9 cellular contexts compared by ENCODE assay signal in the genomic region with DNA sequence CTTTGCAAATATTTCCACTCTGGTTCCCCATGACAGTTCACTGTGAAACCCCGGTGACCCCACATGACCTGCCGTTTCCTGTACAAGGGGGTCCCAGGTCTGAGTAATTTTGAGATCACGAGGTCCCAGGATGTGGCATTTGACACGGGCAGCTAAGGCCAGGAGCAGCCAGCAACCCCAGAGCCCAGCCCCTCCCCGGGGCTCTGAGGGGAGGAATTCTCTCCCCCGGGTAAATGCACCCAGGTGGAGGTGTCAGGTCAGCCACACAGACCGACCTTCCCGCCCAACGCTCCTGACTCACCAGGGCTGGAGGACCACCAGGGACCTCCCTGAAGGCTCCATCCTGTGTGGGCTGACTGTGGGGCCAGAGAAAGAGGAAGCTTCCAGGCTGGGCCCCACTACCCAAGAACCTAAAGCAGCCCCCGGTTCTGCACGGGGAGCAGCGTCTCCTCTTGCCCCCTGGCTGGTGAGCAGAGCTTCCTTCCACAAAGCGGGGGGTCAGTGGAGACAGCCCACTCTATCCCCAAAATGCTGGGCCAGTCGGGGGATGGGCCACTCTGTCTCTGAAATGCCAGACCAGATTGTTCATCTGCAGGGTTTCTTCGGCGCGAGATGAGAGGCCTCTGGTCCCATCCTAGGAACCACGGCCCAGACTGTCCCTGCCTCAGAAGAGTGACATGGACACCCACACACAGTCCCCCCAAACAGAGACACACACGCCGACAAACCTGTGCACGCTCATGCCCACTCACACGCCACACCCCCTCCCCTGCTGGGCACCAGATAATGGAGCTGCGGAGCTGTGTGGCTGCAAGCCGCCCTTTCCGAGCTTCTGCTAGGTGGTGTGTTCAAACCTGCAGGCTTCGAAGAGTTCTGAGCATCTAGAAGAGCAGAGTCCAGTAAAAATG. TPM values are rescaled to one million over a fixed set of nuclear protein-coding genes. Genes with fewer than 3 reads are reported as not detected.
A peak's percentile ranks its signal among the peaks of the same experiment; 100 is the strongest.
DNase-seq lines count a peak whose midpoint lies in the region; ATAC-seq lines count a peak whose summit lies in the region.
"Had no signal": no experiment of that assay in that cellular context is flagged by ENCODE, and none has a peak within 500 bp of the region (broad histone marks: within the 10 kb centered on the region; RNA-seq: fewer than 3 reads in every experiment).

No MANE protein-coding gene starts in this region.

- 68% methylated on average over 26 of the region's 26 CpGs for WGBS in right cardiac atrium

- no peaks in the 10 kb centered on the region for H3K9me3 ChIP-seq in BLaER1 treated with 17β-estradiol and CSF1 and Interleukin-3, amounts not matched to agents 10 nM and 100 nM (replicated peaks in 1 of 11)
- H3K9me3 ChIP-seq in SJSA1 (replicated peaks) (no peaks in the 10 kb centered on the region), right cardiac atrium (ENCODE audit: control insufficient read depth, low read length) (no peaks in the 10 kb centered on the region)
- H3K9me3 ChIP-seq: mucosa of descending colon had no signal

- peak overlapping the region in 4 of 10 experiments; percentile 13 to 45 (median 38); a peak in 5 of 20 replicates for H3K4me3 ChIP-seq in BLaER1 treated with 17β-estradiol and CSF1 and Interleukin-3, amounts not matched to agents 10 nM and 100 nM
- H3K4me3 ChIP-seq in SJSA1, result no peak overlapping the region
- H3K4me3 ChIP-seq in right cardiac atrium (ENCODE audit: low read length), result no peak overlapping the region
- H3K4me3 ChIP-seq: mucosa of descending colon had no signal

- no peaks in the 10 kb centered on the region for H3K27me3 ChIP-seq in BLaER1 treated with 17β-estradiol and CSF1 and Interleukin-3, amounts not matched to agents 10 nM and 100 nM
- H3K27me3 ChIP-seq in SJSA1 (replicated peaks), result no peaks in the 10 kb centered on the region
- H3K27me3 ChIP-seq in right cardiac atrium (ENCODE audit: control insufficient read depth, insufficient read depth), result no peaks in the 10 kb centered on the region

- ATAC-seq in GM21423 (IDR thresholded peaks at IDR 0.05; ENCODE audit: unreplicated experiment) (peak; percentile 47), right cardiac atrium (peak in 1 of 2 donors; percentile 0), HG02623 (IDR thresholded peaks at IDR 0.05; ENCODE audit: unreplicated experiment) (no peak)

- peak overlapping the region; percentile 33 to 77 (median 66); a peak in 19 of 22 replicates for H3K9ac ChIP-seq in BLaER1 treated with 17β-estradiol and CSF1 and Interleukin-3, amounts not matched to agents 10 nM and 100 nM

- peaks cover 70 to 87% (median 79%) of the 10 kb centered on the region in 10 experiments for H3K4me1 ChIP-seq in BLaER1 treated with 17β-estradiol and CSF1 and Interleukin-3, amounts not matched to agents 10 nM and 100 nM
- H3K4me1 ChIP-seq in SJSA1 (replicated peaks) (peaks cover 64% of the 10 kb centered on the region), right cardiac atrium (ENCODE audit: control insufficient read depth, insufficient read depth, low read length) (peaks cover 6% of the 10 kb centered on the region)

- peak overlapping the region; percentile 44 to 84 (median 74); a peak in 20 of 22 replicates for H3K27ac ChIP-seq in BLaER1 treated with 17β-estradiol and CSF1 and Interleukin-3, amounts not matched to agents 10 nM and 100 nM
- peak overlapping the region; percentile 87 for H3K27ac ChIP-seq in SJSA1
- H3K27ac ChIP-seq in right cardiac atrium (ENCODE audit: low read length), result peak overlapping the region; percentile 49

- peak overlapping the region; percentile 78 to 97 (median 85) for H3K4me2 ChIP-seq in BLaER1 treated with 17β-estradiol and CSF1 and Interleukin-3, amounts not matched to agents 10 nM and 100 nM

- peaks cover 0 to 5% (median 0%) of the 10 kb centered on the region in 11 experiments; a peak in 1 of 22 replicates for H4K20me1 ChIP-seq in BLaER1 treated with 17β-estradiol and CSF1 and Interleukin-3, amounts not matched to agents 10 nM and 100 nM

- H3K36me3 ChIP-seq in BLaER1 treated with 17β-estradiol and CSF1 and Interleukin-3, amounts not matched to agents 10 nM and 100 nM, result no peaks in the 10 kb centered on the region
- H3K36me3 ChIP-seq in SJSA1, result no peaks in the 10 kb centered on the region

- intact Hi-C loops in right cardiac atrium (cut with DNase I), result loop anchor here (5.0 to 10.0 kb wide), 5 partner anchors 114 to 214 kb away; a partner anchor contains a TSS

- DNase-seq in SJSA1 (ENCODE audit: low read depth in 1 of 2, low spot score in 2 of 2) (peak; percentile 96 to 97), right cardiac atrium (peak; percentile 42 to 60 (median 55)), NCI-H146 treated with DMSO at 0.1 percent for 48 hours (lab: John Stamatoyannopoulos, UW; ENCODE audit: unreplicated experiment) (no peak), kidney glomerular epithelial cell (lab: John Stamatoyannopoulos, UW) (no peak)
- DNase-seq in effector CD4-positive, alpha-beta T cell, result no peak

RNA-seq across cellular contexts. Expression of a gene that starts 23.4 kb away (rescaled TPM):
- total RNA-seq in SJSA1 (2014; rRNA removed; shearing (Covaris generic)), result 6.0 and 13.3 TPM in 2 replicates
- 1 to 10 TPM; 4.1 to 8.4 (median 5.3) TPM for total RNA-seq in right cardiac atrium
- polyA plus RNA-seq in right cardiac atrium, result 15.5 TPM

Comparison
In these comparisons a context has a peak if more than half of its experiments do, and no peak if none do; other contexts are left out.
1. DNase-seq: peak in SJSA1 (2 of 2) and right cardiac atrium (3 of 3); none in NCI-H146 treated with DMSO at 0.1 percent for 48 hours (single experiment), effector CD4-positive, alpha-beta T cell (single experiment) and kidney glomerular epithelial cell (single experiment).
2. Peak in every context shown above with its lines, with median percentiles within 50 percentile points of each other: H3K27ac ChIP-seq.